ENCODE assay signal across 1 cellular context in the genomic region with DNA sequence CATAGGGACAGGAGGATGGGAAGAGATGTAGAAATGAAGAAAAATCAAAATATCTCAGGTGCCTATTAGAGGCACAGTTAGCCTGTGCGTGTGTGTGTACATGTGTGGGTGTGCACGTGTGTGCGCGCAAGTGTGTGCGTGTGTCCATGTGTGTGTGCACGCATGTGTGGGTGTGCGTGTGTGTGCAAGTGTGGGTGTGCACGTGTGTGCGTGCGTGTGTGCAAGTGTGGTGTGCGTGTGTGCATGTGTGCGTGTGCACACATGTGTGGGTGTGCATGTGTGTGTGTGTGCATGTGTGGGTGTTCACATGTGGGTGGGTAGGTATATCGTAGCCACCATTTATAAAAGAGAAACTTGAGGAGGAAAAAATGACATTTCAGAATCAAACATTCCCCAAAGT.
TF ChIP-seq lines count a peak whose summit lies in the region.

No MANE protein-coding gene starts in this region.

TF ChIP-seq in HepG2, 621 proteins besides CTCF, POLR2A, EP300 and RAD21:
- TF ChIP-seq, protein P1, sequence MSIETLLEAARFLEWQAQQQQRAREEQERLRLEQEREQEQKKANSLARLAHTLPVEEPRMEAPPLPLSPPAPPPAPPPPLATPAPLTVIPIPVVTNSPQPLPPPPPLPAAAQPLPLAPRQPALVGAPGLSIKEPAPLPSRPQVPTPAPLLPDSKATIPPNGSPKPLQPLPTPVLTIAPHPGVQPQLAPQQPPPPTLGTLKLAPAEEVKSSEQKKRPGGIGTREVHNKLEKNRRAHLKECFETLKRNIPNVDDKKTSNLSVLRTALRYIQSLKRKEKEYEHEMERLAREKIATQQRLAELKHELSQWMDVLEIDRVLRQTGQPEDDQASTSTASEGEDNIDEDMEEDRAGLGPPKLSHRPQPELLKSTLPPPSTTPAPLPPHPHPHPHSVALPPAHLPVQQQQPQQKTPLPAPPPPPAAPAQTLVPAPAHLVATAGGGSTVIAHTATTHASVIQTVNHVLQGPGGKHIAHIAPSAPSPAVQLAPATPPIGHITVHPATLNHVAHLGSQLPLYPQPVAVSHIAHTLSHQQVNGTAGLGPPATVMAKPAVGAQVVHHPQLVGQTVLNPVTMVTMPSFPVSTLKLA (IDR thresholded peaks at IDR 0.05): peak; percentile 91
- TF ChIP-seq, protein P2, sequence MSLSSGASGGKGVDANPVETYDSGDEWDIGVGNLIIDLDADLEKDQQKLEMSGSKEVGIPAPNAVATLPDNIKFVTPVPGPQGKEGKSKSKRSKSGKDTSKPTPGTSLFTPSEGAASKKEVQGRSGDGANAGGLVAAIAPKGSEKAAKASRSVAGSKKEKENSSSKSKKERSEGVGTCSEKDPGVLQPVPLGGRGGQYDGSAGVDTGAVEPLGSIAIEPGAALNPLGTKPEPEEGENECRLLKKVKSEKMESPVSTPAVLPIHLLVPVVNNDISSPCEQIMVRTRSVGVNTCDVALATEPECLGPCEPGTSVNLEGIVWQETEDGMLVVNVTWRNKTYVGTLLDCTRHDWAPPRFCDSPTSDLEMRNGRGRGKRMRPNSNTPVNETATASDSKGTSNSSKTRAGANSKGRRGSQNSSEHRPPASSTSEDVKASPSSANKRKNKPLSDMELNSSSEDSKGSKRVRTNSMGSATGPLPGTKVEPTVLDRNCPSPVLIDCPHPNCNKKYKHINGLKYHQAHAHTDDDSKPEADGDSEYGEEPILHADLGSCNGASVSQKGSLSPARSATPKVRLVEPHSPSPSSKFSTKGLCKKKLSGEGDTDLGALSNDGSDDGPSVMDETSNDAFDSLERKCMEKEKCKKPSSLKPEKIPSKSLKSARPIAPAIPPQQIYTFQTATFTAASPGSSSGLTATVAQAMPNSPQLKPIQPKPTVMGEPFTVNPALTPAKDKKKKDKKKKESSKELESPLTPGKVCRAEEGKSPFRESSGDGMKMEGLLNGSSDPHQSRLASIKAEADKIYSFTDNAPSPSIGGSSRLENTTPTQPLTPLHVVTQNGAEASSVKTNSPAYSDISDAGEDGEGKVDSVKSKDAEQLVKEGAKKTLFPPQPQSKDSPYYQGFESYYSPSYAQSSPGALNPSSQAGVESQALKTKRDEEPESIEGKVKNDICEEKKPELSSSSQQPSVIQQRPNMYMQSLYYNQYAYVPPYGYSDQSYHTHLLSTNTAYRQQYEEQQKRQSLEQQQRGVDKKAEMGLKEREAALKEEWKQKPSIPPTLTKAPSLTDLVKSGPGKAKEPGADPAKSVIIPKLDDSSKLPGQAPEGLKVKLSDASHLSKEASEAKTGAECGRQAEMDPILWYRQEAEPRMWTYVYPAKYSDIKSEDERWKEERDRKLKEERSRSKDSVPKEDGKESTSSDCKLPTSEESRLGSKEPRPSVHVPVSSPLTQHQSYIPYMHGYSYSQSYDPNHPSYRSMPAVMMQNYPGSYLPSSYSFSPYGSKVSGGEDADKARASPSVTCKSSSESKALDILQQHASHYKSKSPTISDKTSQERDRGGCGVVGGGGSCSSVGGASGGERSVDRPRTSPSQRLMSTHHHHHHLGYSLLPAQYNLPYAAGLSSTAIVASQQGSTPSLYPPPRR (CRISPR knock-in tag; IDR thresholded peaks at IDR 0.05; ENCODE audit: borderline replicate concordance): no peak
